In genomic region chr20:62145688-62146018, GRCh38 we compare ENCODE assay signal across 1 cellular context.
TF ChIP-seq lines count a peak whose summit lies in the region.

No MANE protein-coding gene starts in this region.

TF ChIP-seq in H1, 55 proteins besides CTCF, POLR2A, EP300 and RAD21:
- TF ChIP-seq TAF7 (optimal IDR thresholded peaks at IDR 0.05; ENCODE audit: borderline replicate concordance, low read depth, low read length) (no peak), SIRT6 (IDR thresholded peaks at IDR 0.05; ENCODE audit: low read length) (no peak), JUND (IDR thresholded peaks at IDR 0.05; ENCODE audit: low read length) (no peak), POU5F1 (IDR thresholded peaks at IDR 0.05; ENCODE audit: low read depth, low read length) (no peak), KDM5A (IDR thresholded peaks at IDR 0.05; ENCODE audit: low read length) (no peak)
TF ChIP-seq in H1: peak in this region for 0.
